ENCODE assay signal across 8 cellular contexts in the genomic region with DNA sequence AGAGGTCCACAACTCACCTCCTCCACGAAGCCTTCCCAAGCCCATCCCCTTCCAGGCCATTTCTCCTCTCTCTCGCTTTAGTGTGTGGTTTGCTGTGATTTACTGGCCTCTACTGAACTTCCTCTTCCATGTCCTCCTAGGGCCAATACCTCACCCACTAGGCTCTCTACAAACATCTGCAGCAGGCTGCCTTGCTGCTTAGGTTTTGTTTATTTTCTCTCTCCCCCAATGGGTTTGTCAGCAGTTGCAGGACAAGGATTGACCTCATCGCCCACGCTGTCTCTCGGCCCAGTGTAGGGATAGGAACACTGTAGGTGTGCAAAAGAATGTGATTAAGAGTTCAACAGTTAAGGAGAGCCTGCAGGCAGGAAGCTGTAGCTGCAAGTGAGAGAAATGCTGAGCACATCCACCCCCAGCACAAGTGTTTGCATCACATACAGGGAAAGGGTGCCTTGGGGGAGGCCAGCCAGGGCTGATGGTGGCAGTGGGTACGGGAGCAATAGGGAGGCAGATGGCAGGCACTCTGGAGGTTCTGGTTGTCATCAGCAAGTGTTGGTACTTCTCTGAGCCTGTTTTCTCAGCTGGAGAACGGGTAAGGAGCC. TPM values are rescaled to one million over a fixed set of nuclear protein-coding genes. Genes with fewer than 3 reads are reported as not detected.
DNase-seq lines count a peak whose midpoint lies in the region; ATAC-seq and TF ChIP-seq lines count a peak whose summit lies in the region.

No MANE protein-coding gene starts in this region.

- POLR2A ChIA-PET in WTC11 (lab: Charles Lee) = no interaction called here

- H3K27ac Mint-ChIP-seq in WTC11 = peak overlapping the region; percentile 94

- H3K27ac ChIP-seq in smooth muscle cell (ENCODE audit: low read depth) = peak overlapping the region; percentile 48

- ATAC-seq in WTC11 (no peak), HG03378 (IDR thresholded peaks at IDR 0.05; ENCODE audit: unreplicated experiment) (no peak)

- H3K36me3 Mint-ChIP-seq in WTC11 = peaks cover 2% of the 10 kb centered on the region; the same call in 1 of the 2 replicates

- WGBS in smooth muscle cell (ENCODE audit: low lambda C conversion rate) = 32% methylated on average over 7 of the region's 7 CpGs

- CTCF ChIA-PET in WTC11 (lab: Charles Lee) = interaction anchor here (0.9 to 4.4 kb wide), 8 partner anchors 15 to 105 kb away, joined by 3 to 29 read pairs (median 12); a partner anchor contains a TSS

- no peaks in the 10 kb centered on the region for H3K79me2 ChIP-seq in smooth muscle cell (ENCODE audit: low read depth)

- peaks cover 15% of the 10 kb centered on the region for H3F3A ChIP-seq in smooth muscle cell (ENCODE audit: low read depth)

- no peak overlapping the region for H3K4me3 ChIP-seq in smooth muscle cell

- peak overlapping the region; percentile 84 for H3K4me2 ChIP-seq in smooth muscle cell

- H3K9ac ChIP-seq in smooth muscle cell (ENCODE audit: low read depth) = no peak overlapping the region

- no peaks in the 10 kb centered on the region for H3K9me3 ChIP-seq in smooth muscle cell (replicated peaks; ENCODE audit: low read depth)

- H3K4me3 Mint-ChIP-seq in WTC11 = peak overlapping the region; percentile 87

- peaks cover 18% of the 10 kb centered on the region for H3K4me1 ChIP-seq in smooth muscle cell (ENCODE audit: low read depth)

- H3K27me3 ChIP-seq in smooth muscle cell (ENCODE audit: low read depth) = no peaks in the 10 kb centered on the region

- H4K20me1 ChIP-seq in smooth muscle cell (ENCODE audit: low read depth) = no peaks in the 10 kb centered on the region

- peaks cover 26% of the 10 kb centered on the region for H3K4me1 Mint-ChIP-seq in WTC11

- DNase-seq in NCI-H345 (lab: John Stamatoyannopoulos, UW) (peak; percentile 4), NCI-H345 treated with DMSO at 0.1 percent for 48 hours (lab: John Stamatoyannopoulos, UW; ENCODE audit: unreplicated experiment) (no peak), WTC11 (ENCODE audit: low spot score) (no peak), globus pallidus (ENCODE audit: low spot score) (peak; percentile 29), smooth muscle cell (lab: John Stamatoyannopoulos, UW; ENCODE audit: unreplicated experiment) (no peak), NCI-H1048 (lab: John Stamatoyannopoulos, UW) (no peak), COLO829 (ENCODE audit: low spot score) (no peak)

- H3K27me3 Mint-ChIP-seq in WTC11 (ENCODE audit: low read depth) = peaks cover 17% of the 10 kb centered on the region

- TF ChIP-seq CTCF in WTC11 (IDR thresholded peaks at IDR 0.05) (no peak), smooth muscle cell (IDR thresholded peaks at IDR 0.05; ENCODE audit: borderline replicate concordance, insufficient read depth, poor library complexity, severe bottlenecking) (no peak)

- no peaks in the 10 kb centered on the region for H3K36me3 ChIP-seq in smooth muscle cell (ENCODE audit: low read depth)

- no peaks in the 10 kb centered on the region for H3K9me3 Mint-ChIP-seq in WTC11

- H2AFZ ChIP-seq in smooth muscle cell (ENCODE audit: low read depth) = no peak overlapping the region

TF ChIP-seq in WTC11, 78 proteins besides CTCF, POLR2A, EP300 and RAD21:
- TF ChIP-seq CREB1 (CRISPR knock-in tag; IDR thresholded peaks at IDR 0.05) (no peak), MYBL2 (CRISPR knock-in tag; IDR thresholded peaks at IDR 0.05) (no peak), ZNF138 (CRISPR knock-in tag; conservative IDR thresholded peaks at IDR 0.05) (no peak), ETV6 (CRISPR knock-in tag; IDR thresholded peaks at IDR 0.05) (no peak), ZNF263 (CRISPR knock-in tag; IDR thresholded peaks at IDR 0.05; ENCODE audit: low read depth) (no peak), NFATC4 (CRISPR knock-in tag; IDR thresholded peaks at IDR 0.05) (no peak), ELF4 (CRISPR knock-in tag; IDR thresholded peaks at IDR 0.05; ENCODE audit: low read depth) (no peak), GABPB1 (CRISPR knock-in tag; IDR thresholded peaks at IDR 0.05) (no peak)
- TF ChIP-seq, protein P1, sequence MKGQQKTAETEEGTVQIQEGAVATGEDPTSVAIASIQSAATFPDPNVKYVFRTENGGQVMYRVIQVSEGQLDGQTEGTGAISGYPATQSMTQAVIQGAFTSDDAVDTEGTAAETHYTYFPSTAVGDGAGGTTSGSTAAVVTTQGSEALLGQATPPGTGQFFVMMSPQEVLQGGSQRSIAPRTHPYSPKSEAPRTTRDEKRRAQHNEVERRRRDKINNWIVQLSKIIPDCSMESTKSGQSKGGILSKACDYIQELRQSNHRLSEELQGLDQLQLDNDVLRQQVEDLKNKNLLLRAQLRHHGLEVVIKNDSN (CRISPR knock-in tag; IDR thresholded peaks at IDR 0.05) = no peak
- TF ChIP-seq, protein P2, sequence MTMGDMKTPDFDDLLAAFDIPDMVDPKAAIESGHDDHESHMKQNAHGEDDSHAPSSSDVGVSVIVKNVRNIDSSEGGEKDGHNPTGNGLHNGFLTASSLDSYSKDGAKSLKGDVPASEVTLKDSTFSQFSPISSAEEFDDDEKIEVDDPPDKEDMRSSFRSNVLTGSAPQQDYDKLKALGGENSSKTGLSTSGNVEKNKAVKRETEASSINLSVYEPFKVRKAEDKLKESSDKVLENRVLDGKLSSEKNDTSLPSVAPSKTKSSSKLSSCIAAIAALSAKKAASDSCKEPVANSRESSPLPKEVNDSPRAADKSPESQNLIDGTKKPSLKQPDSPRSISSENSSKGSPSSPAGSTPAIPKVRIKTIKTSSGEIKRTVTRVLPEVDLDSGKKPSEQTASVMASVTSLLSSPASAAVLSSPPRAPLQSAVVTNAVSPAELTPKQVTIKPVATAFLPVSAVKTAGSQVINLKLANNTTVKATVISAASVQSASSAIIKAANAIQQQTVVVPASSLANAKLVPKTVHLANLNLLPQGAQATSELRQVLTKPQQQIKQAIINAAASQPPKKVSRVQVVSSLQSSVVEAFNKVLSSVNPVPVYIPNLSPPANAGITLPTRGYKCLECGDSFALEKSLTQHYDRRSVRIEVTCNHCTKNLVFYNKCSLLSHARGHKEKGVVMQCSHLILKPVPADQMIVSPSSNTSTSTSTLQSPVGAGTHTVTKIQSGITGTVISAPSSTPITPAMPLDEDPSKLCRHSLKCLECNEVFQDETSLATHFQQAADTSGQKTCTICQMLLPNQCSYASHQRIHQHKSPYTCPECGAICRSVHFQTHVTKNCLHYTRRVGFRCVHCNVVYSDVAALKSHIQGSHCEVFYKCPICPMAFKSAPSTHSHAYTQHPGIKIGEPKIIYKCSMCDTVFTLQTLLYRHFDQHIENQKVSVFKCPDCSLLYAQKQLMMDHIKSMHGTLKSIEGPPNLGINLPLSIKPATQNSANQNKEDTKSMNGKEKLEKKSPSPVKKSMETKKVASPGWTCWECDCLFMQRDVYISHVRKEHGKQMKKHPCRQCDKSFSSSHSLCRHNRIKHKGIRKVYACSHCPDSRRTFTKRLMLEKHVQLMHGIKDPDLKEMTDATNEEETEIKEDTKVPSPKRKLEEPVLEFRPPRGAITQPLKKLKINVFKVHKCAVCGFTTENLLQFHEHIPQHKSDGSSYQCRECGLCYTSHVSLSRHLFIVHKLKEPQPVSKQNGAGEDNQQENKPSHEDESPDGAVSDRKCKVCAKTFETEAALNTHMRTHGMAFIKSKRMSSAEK (CRISPR knock-in tag; IDR thresholded peaks at IDR 0.05; ENCODE audit: borderline replicate concordance) = no peak
- TF ChIP-seq, protein P3, sequence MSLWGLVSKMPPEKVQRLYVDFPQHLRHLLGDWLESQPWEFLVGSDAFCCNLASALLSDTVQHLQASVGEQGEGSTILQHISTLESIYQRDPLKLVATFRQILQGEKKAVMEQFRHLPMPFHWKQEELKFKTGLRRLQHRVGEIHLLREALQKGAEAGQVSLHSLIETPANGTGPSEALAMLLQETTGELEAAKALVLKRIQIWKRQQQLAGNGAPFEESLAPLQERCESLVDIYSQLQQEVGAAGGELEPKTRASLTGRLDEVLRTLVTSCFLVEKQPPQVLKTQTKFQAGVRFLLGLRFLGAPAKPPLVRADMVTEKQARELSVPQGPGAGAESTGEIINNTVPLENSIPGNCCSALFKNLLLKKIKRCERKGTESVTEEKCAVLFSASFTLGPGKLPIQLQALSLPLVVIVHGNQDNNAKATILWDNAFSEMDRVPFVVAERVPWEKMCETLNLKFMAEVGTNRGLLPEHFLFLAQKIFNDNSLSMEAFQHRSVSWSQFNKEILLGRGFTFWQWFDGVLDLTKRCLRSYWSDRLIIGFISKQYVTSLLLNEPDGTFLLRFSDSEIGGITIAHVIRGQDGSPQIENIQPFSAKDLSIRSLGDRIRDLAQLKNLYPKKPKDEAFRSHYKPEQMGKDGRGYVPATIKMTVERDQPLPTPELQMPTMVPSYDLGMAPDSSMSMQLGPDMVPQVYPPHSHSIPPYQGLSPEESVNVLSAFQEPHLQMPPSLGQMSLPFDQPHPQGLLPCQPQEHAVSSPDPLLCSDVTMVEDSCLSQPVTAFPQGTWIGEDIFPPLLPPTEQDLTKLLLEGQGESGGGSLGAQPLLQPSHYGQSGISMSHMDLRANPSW (CRISPR knock-in tag; conservative IDR thresholded peaks at IDR 0.05; ENCODE audit: low read depth) = no peak

RNA-seq across cellular contexts. Expression of a gene that starts 1.4 kb away (rescaled TPM):
- total RNA-seq in WTC11 (2021) = 22.1 to 27.2 TPM (median 25.6 TPM) in 3 replicates
- 11.8 TPM in 2 replicates for total RNA-seq in smooth muscle cell
- polyA plus RNA-seq in smooth muscle cell = 21.8 and 36.1 TPM in 2 replicates

RNA-seq across cellular contexts. Expression of a gene that starts 18.3 kb away (rescaled TPM):
- total RNA-seq in WTC11 (2021) (0.44 to 0.87 TPM (median 0.68 TPM) in 3 replicates), smooth muscle cell (not detected in 2 replicates)
- polyA plus RNA-seq in smooth muscle cell = not detected in 2 replicates

Comparison
In these comparisons a context has a peak if more than half of its experiments do, and no peak if none do; other contexts are left out.
1. DNase-seq: peak in NCI-H345 (single experiment) and globus pallidus (single experiment); none in NCI-H345 treated with DMSO at 0.1 percent for 48 hours (single experiment), WTC11 (single experiment), smooth muscle cell (single experiment), NCI-H1048 (single experiment) and COLO829 (single experiment).